Comparison of ENCODE assay signal across 8 cellular contexts in genomic region chr6:113854531-113855499, GRCh38. TPM values are rescaled to one million over a fixed set of nuclear protein-coding genes. Genes with fewer than 3 reads are reported as not detected.
DNase-seq lines count a peak whose midpoint lies in the region; ATAC-seq lines count a peak whose summit lies in the region.

No MANE protein-coding gene starts in this region.

- peak overlapping the region; percentile 94 for H3K18ac ChIP-seq in neuronal stem cell (ENCODE audit: low read length)

- no peaks in the 10 kb centered on the region for H3K9me3 ChIP-seq in HAP-1
- no peaks in the 10 kb centered on the region for H3K9me3 ChIP-seq in neuronal stem cell (replicated peaks in 1 of 2; ENCODE audit: control insufficient read depth in 2 of 2, insufficient read depth in 1 of 2, low read depth in 1 of 2, low read length in 2 of 2)

- H3K14ac ChIP-seq in neuronal stem cell (ENCODE audit: low read length), result no peak overlapping the region

- peak; percentile 86 for DNase-seq in DMS153 (lab: John Stamatoyannopoulos, UW)
- peak; percentile 54 to 90 for DNase-seq in HAP-1 (ENCODE audit: low spot score in 2 of 2)
- peak; percentile 90 for DNase-seq in NCI-H345 (lab: John Stamatoyannopoulos, UW)
- peak; percentile 38 for DNase-seq in activated naive CD8-positive, alpha-beta T cell treated with anti-CD3 and anti-CD28 coated beads, Interleukin-2, amount 50 U/mL, for 24 hours
- peak; percentile 80 for DNase-seq in Right ventricle myocardium superior
- peak; percentile 87 for DNase-seq in neuronal stem cell (ENCODE audit: low spot score)
- DNase-seq in NK-92 (lab: John Stamatoyannopoulos, UW; ENCODE audit: unreplicated experiment), result no peak

- H3K4me1 ChIP-seq in HAP-1 (peaks cover 17% of the 10 kb centered on the region), neuronal stem cell (ENCODE audit: control insufficient read depth in 2 of 2, insufficient read depth in 1 of 2, low read depth in 1 of 2, low read length in 2 of 2) (peaks cover 0 to 4% of the 10 kb centered on the region in 2 donors)

- H2BK5ac ChIP-seq in neuronal stem cell (ENCODE audit: low read length), result peak overlapping the region; percentile 40

- H3K23ac ChIP-seq in neuronal stem cell (ENCODE audit: low read depth, low read length, poor library complexity), result peak overlapping the region; percentile 36

- no peak overlapping the region for H2AK5ac ChIP-seq in neuronal stem cell (ENCODE audit: low read depth, low read length)

- H3K27me3 Mint-ChIP-seq in activated naive CD8-positive, alpha-beta T cell treated with anti-CD3 and anti-CD28 coated beads, Interleukin-2, amount 50 U/mL, for 24 hours, result peaks cover 47% of the 10 kb centered on the region

- H3K36me3 Mint-ChIP-seq in activated naive CD8-positive, alpha-beta T cell treated with anti-CD3 and anti-CD28 coated beads, Interleukin-2, amount 50 U/mL, for 24 hours (ENCODE audit: low read depth), result no peaks in the 10 kb centered on the region

- ATAC-seq in activated naive CD8-positive, alpha-beta T cell treated with anti-CD3 and anti-CD28 coated beads, Interleukin-2, amount 50 U/mL, for 24 hours, result no peak
- ATAC-seq in Right ventricle myocardium superior (ENCODE audit: poor library complexity), result peak; percentile 35
- no peak for ATAC-seq in GM19397 (IDR thresholded peaks at IDR 0.05; ENCODE audit: unreplicated experiment)

- no peak overlapping the region for H4K8ac ChIP-seq in neuronal stem cell (ENCODE audit: low read depth, low read length)

- no peak overlapping the region for H3K27ac Mint-ChIP-seq in activated naive CD8-positive, alpha-beta T cell treated with anti-CD3 and anti-CD28 coated beads, Interleukin-2, amount 50 U/mL, for 24 hours

- H3K4me3 ChIP-seq in HAP-1 (peak overlapping the region; percentile 41), neuronal stem cell (ENCODE audit: low read length in 2 of 2) (peak overlapping the region; percentile 83 to 94)

- H3K4ac ChIP-seq in neuronal stem cell (ENCODE audit: low read length), result no peak overlapping the region

- peak overlapping the region; percentile 89 for H2AFZ ChIP-seq in neuronal stem cell (ENCODE audit: low read length)

- H3K4me3 Mint-ChIP-seq in activated naive CD8-positive, alpha-beta T cell treated with anti-CD3 and anti-CD28 coated beads, Interleukin-2, amount 50 U/mL, for 24 hours, result peak overlapping the region; percentile 65

- H3K27ac ChIP-seq in neuronal stem cell (replicated peaks; ENCODE audit: low read length), result peak overlapping the region; percentile 40

- in situ Hi-C loops in HAP-1 (cut with MboI; ENCODE audit: low sequenced_read_pairs), result loop anchor here (25.0 kb wide), 1 partner anchor 1068 kb away; no protein-coding TSS in a partner anchor

- H3K9ac ChIP-seq in neuronal stem cell (ENCODE audit: low read depth, low read length, poor library complexity), result no peak overlapping the region

- no peak overlapping the region for H4K91ac ChIP-seq in neuronal stem cell (ENCODE audit: low read depth, low read length, poor library complexity)

- no peak overlapping the region for H2BK12ac ChIP-seq in neuronal stem cell (ENCODE audit: low read length)

- peak overlapping the region; percentile 62 for H2BK120ac ChIP-seq in neuronal stem cell (ENCODE audit: low read depth, low read length)

- WGBS in neuronal stem cell (ENCODE audit: extremely low coverage in 2 of 2, insufficient read length in 2 of 2, insufficient replicate concordance in 1 of 2), 2 donors, result no CpG with 5 or more reads among the region's 56 CpGs

- H3K27me3 ChIP-seq in HAP-1 (ENCODE audit: low read depth) (no peaks in the 10 kb centered on the region), neuronal stem cell (ENCODE audit: control insufficient read depth in 3 of 3, insufficient read depth in 3 of 3, low read depth in 1 of 3, low read length in 3 of 3) (no peaks in the 10 kb centered on the region)

- H3K9me3 Mint-ChIP-seq in activated naive CD8-positive, alpha-beta T cell treated with anti-CD3 and anti-CD28 coated beads, Interleukin-2, amount 50 U/mL, for 24 hours, result no peaks in the 10 kb centered on the region

- H3K4me1 Mint-ChIP-seq in activated naive CD8-positive, alpha-beta T cell treated with anti-CD3 and anti-CD28 coated beads, Interleukin-2, amount 50 U/mL, for 24 hours, result peaks cover 16% of the 10 kb centered on the region

- H3K4me2 ChIP-seq in neuronal stem cell (ENCODE audit: insufficient read depth, low read length, poor library complexity, severe bottlenecking), result peak overlapping the region; percentile 90

- H2BK15ac ChIP-seq in neuronal stem cell (ENCODE audit: low read length), result peak overlapping the region; percentile 69

- H3K36me3 ChIP-seq in HAP-1 (replicated peaks) (no peaks in the 10 kb centered on the region; the same call in 1 of the 2 replicates), neuronal stem cell (replicated peaks in 1 of 2; ENCODE audit: control insufficient read depth in 2 of 2, insufficient read depth in 2 of 2, low read length in 2 of 2) (peaks cover 0 to 5% of the 10 kb centered on the region in 2 donors)

- intact Hi-C loops in Right ventricle myocardium superior (cut with DNase I), result loop anchor here (5.0 to 10.0 kb wide), 3 partner anchors 290 to 548 kb away; no protein-coding TSS in a partner anchor

- H3K79me1 ChIP-seq in neuronal stem cell (ENCODE audit: low read depth, low read length), result peaks cover 2% of the 10 kb centered on the region

RNA-seq across cellular contexts. Expression of gene MARCKS, which starts 2.3 kb away (rescaled TPM):
- total RNA-seq in Right ventricle myocardium superior, result 23.0 TPM
- 125 TPM for polyA plus RNA-seq in neuronal stem cell (2013, experiment 1 of 2)
- 129 TPM for polyA plus RNA-seq in neuronal stem cell (2013, experiment 2 of 2)
